ENCODE assay signal across 24 cellular contexts in the genomic region with DNA sequence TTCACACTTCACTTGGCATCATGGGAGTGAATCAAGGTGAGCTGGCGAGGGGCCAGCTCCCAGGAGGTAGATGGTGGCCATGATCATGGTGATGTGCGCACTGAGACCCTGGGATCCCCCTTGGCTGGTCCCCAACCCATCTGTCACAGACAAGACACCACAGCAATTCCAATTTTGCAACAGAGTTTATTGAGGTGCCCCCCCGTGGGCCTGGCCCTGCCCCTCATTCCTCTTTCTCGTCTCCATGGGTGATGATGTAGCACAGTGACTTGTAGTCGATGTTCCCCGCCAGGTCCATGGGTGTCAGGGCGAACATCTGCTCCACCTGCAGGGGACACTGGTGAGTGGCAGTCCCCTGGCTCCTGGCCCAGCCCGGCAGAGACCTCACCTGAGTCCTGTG. TPM values are rescaled to one million over a fixed set of nuclear protein-coding genes. Genes with fewer than 3 reads are reported as not detected.
"Had no signal": no experiment of that assay in that cellular context is flagged by ENCODE, and none has a peak within 500 bp of the region (broad histone marks: within the 10 kb centered on the region; RNA-seq: fewer than 3 reads in every experiment).

No MANE protein-coding gene starts in this region.

- H3K9me3 Mint-ChIP-seq: activated naive CD4-positive, alpha-beta T cell treated with anti-CD3 and anti-CD28 coated beads, Interleukin-2, amount 50 U/mL, for 72 hours; naive thymus-derived CD4-positive, alpha-beta T cell; neural progenitor cell; stimulated activated naive CD8-positive, alpha-beta T cell treated with anti-CD3 and anti-CD28 coated beads, Interleukin-15, amount 100 ng/mL, for 72 hours had no signal

- H3K27ac ChIP-seq: adrenal gland, dorsolateral prefrontal cortex, neural progenitor cell, ovary, psoas muscle, right lobe of liver, suprapubic skin, VCaP had no signal

- H3K27me3 Mint-ChIP-seq: stimulated activated naive CD8-positive, alpha-beta T cell treated with anti-CD3 and anti-CD28 coated beads, Interleukin-15, amount 100 ng/mL, for 72 hours had no signal

- H3K9me3 ChIP-seq: adrenal gland, ovary, psoas muscle, right lobe of liver, suprapubic skin had no signal

- H3K4me2 ChIP-seq: neural progenitor cell had no signal

- H3K4me3 ChIP-seq: adrenal gland, dorsolateral prefrontal cortex, neural progenitor cell, ovary, psoas muscle, right lobe of liver, suprapubic skin had no signal

- FAIRE-seq: kidney, small intestine had no signal

- H3K4me1 Mint-ChIP-seq: naive thymus-derived CD4-positive, alpha-beta T cell; neural progenitor cell; stimulated activated naive CD8-positive, alpha-beta T cell treated with anti-CD3 and anti-CD28 coated beads, Interleukin-15, amount 100 ng/mL, for 72 hours had no signal

- H3K9ac ChIP-seq: neural progenitor cell had no signal

- ATAC-seq: activated naive CD4-positive, alpha-beta T cell treated with anti-CD3 and anti-CD28 coated beads, Interleukin-2, amount 50 U/mL, for 72 hours; naive thymus-derived CD4-positive, alpha-beta T cell; psoas muscle; stimulated activated naive CD8-positive, alpha-beta T cell treated with anti-CD3 and anti-CD28 coated beads, Interleukin-15, amount 100 ng/mL, for 72 hours had no signal

- H3K4me3 Mint-ChIP-seq: naive thymus-derived CD4-positive, alpha-beta T cell; neural progenitor cell; stimulated activated naive CD8-positive, alpha-beta T cell treated with anti-CD3 and anti-CD28 coated beads, Interleukin-15, amount 100 ng/mL, for 72 hours had no signal

- H3K27me3 ChIP-seq: adrenal gland, dorsolateral prefrontal cortex, ovary, right lobe of liver had no signal

- DNase-seq: activated CD4-positive, alpha-beta T cell treated with anti-CD3 and anti-CD28 coated beads, Interleukin-2, amount 50 U/mL, for 48 hours; activated gamma-delta T cell treated with Interleukin-2 at 50 U/mL for 16 hours; adrenal gland; caudate nucleus; dorsolateral prefrontal cortex; foreskin fibroblast; glutamatergic neuron; mesenchymal stem cell; naive thymus-derived CD4-positive, alpha-beta T cell; ovary; right lobe of liver; small intestine; stimulated activated CD4-positive, alpha-beta T cell treated with anti-CD3 and anti-CD28 coated beads, Interleukin-4, amount 100 ng/mL, for 1 hour; stimulated activated naive CD8-positive, alpha-beta T cell treated with anti-CD3 and anti-CD28 coated beads, Interleukin-15, amount 100 ng/mL, for 72 hours; T-helper 2 cell; trophoblast cell had no signal

- H2AFZ ChIP-seq: neural progenitor cell had no signal

- H3K36me3 ChIP-seq: adrenal gland, neural progenitor cell, ovary, right lobe of liver, suprapubic skin had no signal

- H3K27ac Mint-ChIP-seq: naive thymus-derived CD4-positive, alpha-beta T cell; neural progenitor cell had no signal

- H3K4me1 ChIP-seq: adrenal gland, neural progenitor cell, psoas muscle, right lobe of liver, suprapubic skin had no signal

- H3K36me3 Mint-ChIP-seq: activated naive CD4-positive, alpha-beta T cell treated with anti-CD3 and anti-CD28 coated beads, Interleukin-2, amount 50 U/mL, for 72 hours; naive thymus-derived CD4-positive, alpha-beta T cell; neural progenitor cell had no signal

RNA-seq across cellular contexts. Expression of a gene that starts 2.4 kb away (rescaled TPM):
- total RNA-seq: activated naive CD4-positive, alpha-beta T cell treated with anti-CD3 and anti-CD28 coated beads, Interleukin-2, amount 50 U/mL, for 72 hours; adrenal gland; kidney; liver; mucosa of gallbladder; naive thymus-derived CD4-positive, alpha-beta T cell; suprapubic skin had no signal
- polyA plus RNA-seq: liver; naive thymus-derived CD4-positive, alpha-beta T cell had no signal

RNA-seq across cellular contexts. Expression of a gene that starts 50.5 kb away (rescaled TPM):
- total RNA-seq: psoas muscle had no signal
